ENCODE assay signal across 1 cellular context in the genomic region with DNA sequence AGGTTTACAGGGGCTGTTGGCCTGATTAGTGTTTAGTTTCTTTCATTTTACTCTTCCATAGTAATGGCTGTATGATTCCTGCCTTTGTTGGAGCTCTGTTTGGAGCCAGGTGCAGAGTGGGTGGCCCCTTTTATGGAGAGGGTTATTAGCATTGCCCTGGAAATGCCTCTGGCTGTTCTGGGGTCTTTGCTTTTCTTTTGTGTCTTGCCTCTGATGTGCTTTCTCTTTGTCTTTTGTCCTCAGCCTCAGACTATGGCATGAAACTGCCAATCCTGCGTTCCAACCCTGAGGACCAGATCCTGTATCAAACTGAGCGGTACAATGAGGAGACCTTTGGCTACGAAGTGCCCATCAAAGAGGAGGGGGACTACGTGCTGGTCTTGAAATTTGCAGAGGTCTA.
TF ChIP-seq lines count a peak whose summit lies in the region.

No MANE protein-coding gene starts in this region.

TF ChIP-seq in A549, 52 proteins besides CTCF, POLR2A, EP300 and RAD21:
- TF ChIP-seq ZFP36 (IDR thresholded peaks at IDR 0.05; ENCODE audit: borderline replicate concordance, partially characterized antibody) (no peak), RARB (CRISPR knock-in tag; IDR thresholded peaks at IDR 0.05) (no peak), JUN (IDR thresholded peaks at IDR 0.05) (no peak), SREBF2 (IDR thresholded peaks at IDR 0.05) (no peak), HEYL (CRISPR knock-in tag; IDR thresholded peaks at IDR 0.05) (no peak), MYC (IDR thresholded peaks at IDR 0.05; ENCODE audit: borderline replicate concordance, low read length) (no peak), FOXS1 (CRISPR knock-in tag; IDR thresholded peaks at IDR 0.05) (no peak), ZNF302 (CRISPR knock-in tag; IDR thresholded peaks at IDR 0.05) (no peak), EHMT2 (IDR thresholded peaks at IDR 0.05; ENCODE audit: low read depth) (no peak), GATA3 (IDR thresholded peaks at IDR 0.05; ENCODE audit: borderline replicate concordance) (no peak), HOXB13 (CRISPR knock-in tag; IDR thresholded peaks at IDR 0.05; ENCODE audit: low read depth) (no peak), NFE2L2 (conservative IDR thresholded peaks at IDR 0.05; ENCODE audit: low read length) (no peak), TP53 (CRISPR knock-in tag; IDR thresholded peaks at IDR 0.05) (no peak), ZC3H11A (IDR thresholded peaks at IDR 0.05) (no peak), ZSCAN20 (CRISPR knock-in tag; IDR thresholded peaks at IDR 0.05) (no peak), CEBPB (IDR thresholded peaks at IDR 0.05) (no peak)
- TF ChIP-seq, protein P1, sequence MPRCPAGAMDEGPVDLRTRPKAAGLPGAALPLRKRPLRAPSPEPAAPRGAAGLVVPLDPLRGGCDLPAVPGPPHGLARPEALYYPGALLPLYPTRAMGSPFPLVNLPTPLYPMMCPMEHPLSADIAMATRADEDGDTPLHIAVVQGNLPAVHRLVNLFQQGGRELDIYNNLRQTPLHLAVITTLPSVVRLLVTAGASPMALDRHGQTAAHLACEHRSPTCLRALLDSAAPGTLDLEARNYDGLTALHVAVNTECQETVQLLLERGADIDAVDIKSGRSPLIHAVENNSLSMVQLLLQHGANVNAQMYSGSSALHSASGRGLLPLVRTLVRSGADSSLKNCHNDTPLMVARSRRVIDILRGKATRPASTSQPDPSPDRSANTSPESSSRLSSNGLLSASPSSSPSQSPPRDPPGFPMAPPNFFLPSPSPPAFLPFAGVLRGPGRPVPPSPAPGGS (IDR thresholded peaks at IDR 0.05): no peak
- TF ChIP-seq, protein P2, sequence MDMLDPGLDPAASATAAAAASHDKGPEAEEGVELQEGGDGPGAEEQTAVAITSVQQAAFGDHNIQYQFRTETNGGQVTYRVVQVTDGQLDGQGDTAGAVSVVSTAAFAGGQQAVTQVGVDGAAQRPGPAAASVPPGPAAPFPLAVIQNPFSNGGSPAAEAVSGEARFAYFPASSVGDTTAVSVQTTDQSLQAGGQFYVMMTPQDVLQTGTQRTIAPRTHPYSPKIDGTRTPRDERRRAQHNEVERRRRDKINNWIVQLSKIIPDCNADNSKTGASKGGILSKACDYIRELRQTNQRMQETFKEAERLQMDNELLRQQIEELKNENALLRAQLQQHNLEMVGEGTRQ (IDR thresholded peaks at IDR 0.05): no peak
